19 cellular contexts compared by ENCODE assay signal in the genomic region with DNA sequence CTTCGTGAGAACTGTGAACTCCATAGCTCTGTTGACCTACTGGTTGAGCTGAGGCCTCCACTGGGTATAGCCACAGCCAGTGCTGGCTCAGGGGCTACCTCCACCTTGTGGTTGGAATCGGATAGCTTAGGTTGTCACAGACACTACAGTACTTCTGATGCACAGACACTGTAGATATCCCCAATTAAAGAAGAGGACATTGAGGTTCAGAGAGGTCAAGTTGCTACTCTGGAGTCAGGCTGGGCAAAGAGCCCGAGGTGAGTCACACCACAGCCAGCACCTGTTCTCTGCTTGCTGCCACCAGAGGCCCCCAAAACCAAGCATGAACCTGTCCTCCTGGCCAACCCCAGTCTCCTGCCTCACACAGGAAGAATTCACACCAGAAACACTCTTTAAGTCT. TPM values are rescaled to one million over a fixed set of nuclear protein-coding genes. Genes with fewer than 3 reads are reported as not detected.
DNase-seq lines count a peak whose midpoint lies in the region; ATAC-seq and TF ChIP-seq lines count a peak whose summit lies in the region.
"Had no signal": no experiment of that assay in that cellular context is flagged by ENCODE, and none has a peak within 500 bp of the region (broad histone marks: within the 10 kb centered on the region; RNA-seq: fewer than 3 reads in every experiment).

No MANE protein-coding gene starts in this region.

- intact Hi-C loops in activated CD4-positive, alpha-beta T cell treated with anti-CD3 and anti-CD28 coated beads for 36 hours (cut with DNase I, micrococcal nuclease), result no loop called here
- intact Hi-C loops in PC-3 (cut with micrococcal nuclease), result no loop called here
- intact Hi-C loops in activated CD4-positive, alpha-beta T cell treated with anti-CD3 and anti-CD28 coated beads, Interleukin-2, amount 10 ng/mL, durations not matched to agents 24 days and 14 days (cut with micrococcal nuclease), result no loop called here

- H3K4me3 Mint-ChIP-seq in activated CD4-positive, alpha-beta T cell treated with anti-CD3 and anti-CD28 coated beads for 36 hours, result no peak overlapping the region
- no peak overlapping the region for H3K4me3 Mint-ChIP-seq in activated CD4-positive, alpha-beta T cell treated with anti-CD3 and anti-CD28 coated beads, Interleukin-2, amount 10 ng/mL, durations not matched to agents 24 days and 14 days
- H3K4me3 Mint-ChIP-seq: activated CD8-positive, alpha-beta T cell treated with anti-CD3 and anti-CD28 coated beads for 36 hours; activated T-helper 1 cell treated with anti-CD3 and anti-CD28 coated beads, Interleukin-12 subunit alpha, Interleukin-12 subunit beta, Interleukin-2, Interleukin-4 antibody, amounts not matched to agents 30 ng/mL and 10 ng/mL and 1 ng/mL, durations not matched to agents 14 hours and 24 hours and 36 hours; dendritic cell treated with granulocyte-macrophage colony-stimulating factor and Interleukin-4, amounts not matched to agents 40 ng/mL and 50 ng/mL, for 4 days; nephron had no signal

- peaks cover 28% of the 10 kb centered on the region for H4K20me1 ChIP-seq in PC-3 (ENCODE audit: low read length)

- H3K9ac ChIP-seq in PC-3 (ENCODE audit: low read length) (no peak overlapping the region), skeletal muscle tissue (ENCODE audit: low read depth in 1 of 3, low read length in 3 of 3) (peak overlapping the region in 1 of 3 donors; percentile 51)
- H3K9ac ChIP-seq: SK-N-SH had no signal

- H3K4me3 ChIP-seq in PC-3 (ENCODE audit: low read length), result no peak overlapping the region
- H3K4me3 ChIP-seq in epithelial cell of proximal tubule (ENCODE audit: low read depth, low read length), result no peak overlapping the region
- H3K4me3 ChIP-seq in skeletal muscle tissue (ENCODE audit: low read length in 3 of 3), result no peak overlapping the region
- H3K4me3 ChIP-seq: esophagus squamous epithelium, lung, thoracic aorta had no signal

- no peak overlapping the region for H3K27ac Mint-ChIP-seq in activated CD4-positive, alpha-beta T cell treated with anti-CD3 and anti-CD28 coated beads for 36 hours
- no peak overlapping the region for H3K27ac Mint-ChIP-seq in activated CD4-positive, alpha-beta T cell treated with anti-CD3 and anti-CD28 coated beads, Interleukin-2, amount 10 ng/mL, durations not matched to agents 24 days and 14 days
- H3K27ac Mint-ChIP-seq: activated CD8-positive, alpha-beta T cell treated with anti-CD3 and anti-CD28 coated beads for 36 hours; activated T-helper 1 cell treated with anti-CD3 and anti-CD28 coated beads, Interleukin-12 subunit alpha, Interleukin-12 subunit beta, Interleukin-2, Interleukin-4 antibody, amounts not matched to agents 30 ng/mL and 10 ng/mL and 1 ng/mL, durations not matched to agents 14 hours and 24 hours and 36 hours; dendritic cell treated with granulocyte-macrophage colony-stimulating factor and Interleukin-4, amounts not matched to agents 40 ng/mL and 50 ng/mL, for 4 days; nephron had no signal

- CTCF ChIA-PET in activated CD4-positive, alpha-beta T cell treated with anti-CD3 and anti-CD28 coated beads for 36 hours (lab: Charles Lee), result interaction anchor here (1.1 to 1.6 kb wide), 3 partner anchors 11 to 329 kb away, joined by 4 to 7 read pairs (median 4); partner anchors contain the start of gene ESS2
- CTCF ChIA-PET in PC-3 (lab: Charles Lee), result no interaction called here

- H3K4me1 ChIP-seq in PC-3 (ENCODE audit: insufficient read depth, low read length), result peaks cover 6% of the 10 kb centered on the region
- peaks cover 24 to 38% (median 31%) of the 10 kb centered on the region in 3 donors for H3K4me1 ChIP-seq in skeletal muscle tissue (ENCODE audit: control insufficient read depth in 3 of 3, insufficient read depth in 3 of 3, low read length in 3 of 3)

- no peak for ATAC-seq in activated CD4-positive, alpha-beta T cell treated with anti-CD3 and anti-CD28 coated beads for 36 hours
- ATAC-seq in PC-3, result peak; percentile 43
- ATAC-seq: activated CD8-positive, alpha-beta T cell treated with anti-CD3 and anti-CD28 coated beads for 36 hours had no signal

- H3K9me3 Mint-ChIP-seq in activated CD4-positive, alpha-beta T cell treated with anti-CD3 and anti-CD28 coated beads for 36 hours (ENCODE audit: low read depth), result no peaks in the 10 kb centered on the region
- no peaks in the 10 kb centered on the region for H3K9me3 Mint-ChIP-seq in activated CD4-positive, alpha-beta T cell treated with anti-CD3 and anti-CD28 coated beads, Interleukin-2, amount 10 ng/mL, durations not matched to agents 24 days and 14 days
- H3K9me3 Mint-ChIP-seq: activated CD8-positive, alpha-beta T cell treated with anti-CD3 and anti-CD28 coated beads for 36 hours; activated T-helper 1 cell treated with anti-CD3 and anti-CD28 coated beads, Interleukin-12 subunit alpha, Interleukin-12 subunit beta, Interleukin-2, Interleukin-4 antibody, amounts not matched to agents 30 ng/mL and 10 ng/mL and 1 ng/mL, durations not matched to agents 14 hours and 24 hours and 36 hours; dendritic cell treated with granulocyte-macrophage colony-stimulating factor and Interleukin-4, amounts not matched to agents 40 ng/mL and 50 ng/mL, for 4 days; nephron had no signal

- DNase-seq in activated CD4-positive, alpha-beta T cell treated with anti-CD3 and anti-CD28 coated beads for 36 hours, result peak; percentile 14
- DNase-seq in activated CD4-positive, alpha-beta T cell treated with anti-CD3 and anti-CD28 coated beads for 48 hours, result no peak
- DNase-seq in PC-3 (no peak), epithelial cell of proximal tubule (ENCODE audit: low read depth) (no peak), UCSD-AML1 (lab: John Stamatoyannopoulos, UW; ENCODE audit: unreplicated experiment) (no peak), GM19240 (ENCODE audit: insufficient read length, low spot score) (no peak)
- DNase-seq in activated CD4-positive, alpha-beta T cell treated with anti-CD3 and anti-CD28 coated beads, Interleukin-2, amount 10 ng/mL, durations not matched to agents 24 days and 14 days, result no peak
- DNase-seq: activated CD8-positive, alpha-beta T cell treated with anti-CD3 and anti-CD28 coated beads for 36 hours; esophagus squamous epithelium; MV-4-11; NCI-H2171; NK-92 treated with Interleukin-12 subunit alpha and Interleukin-12 subunit beta, amount 100 ng/mL, for 24 hours; SK-N-SH had no signal

- peaks cover 21% of the 10 kb centered on the region for H3K4me1 Mint-ChIP-seq in activated CD4-positive, alpha-beta T cell treated with anti-CD3 and anti-CD28 coated beads for 36 hours
- peaks cover 22% of the 10 kb centered on the region for H3K4me1 Mint-ChIP-seq in activated CD4-positive, alpha-beta T cell treated with anti-CD3 and anti-CD28 coated beads, Interleukin-2, amount 10 ng/mL, durations not matched to agents 24 days and 14 days

- peaks cover 59% of the 10 kb centered on the region for H3K79me2 ChIP-seq in PC-3 (ENCODE audit: low read length)

- H3K36me3 ChIP-seq in PC-3 (ENCODE audit: low read depth, low read length) (peaks cover 45% of the 10 kb centered on the region), skeletal muscle tissue (ENCODE audit: control insufficient read depth in 3 of 3, insufficient read depth in 3 of 3, low read length in 3 of 3) (peaks cover 54 to 63% (median 63%) of the 10 kb centered on the region in 3 donors)

- no peak overlapping the region for H3K4me2 ChIP-seq in PC-3 (ENCODE audit: low read length)
- H3K4me2 ChIP-seq: SK-N-SH had no signal

- H3K9me3 ChIP-seq in PC-3 (ENCODE audit: low read length) (no peaks in the 10 kb centered on the region), skeletal muscle tissue (ENCODE audit: control insufficient read depth in 3 of 3, low read length in 3 of 3) (no peaks in the 10 kb centered on the region)
- H3K9me3 ChIP-seq: esophagus squamous epithelium, SK-N-SH, thoracic aorta had no signal

- H3K27ac ChIP-seq in PC-3 (ENCODE audit: low read length) (no peak overlapping the region), skeletal muscle tissue (ENCODE audit: low read depth, low read length) (peak overlapping the region; percentile 36)
- H3K27ac ChIP-seq: thoracic aorta had no signal

- no peaks in the 10 kb centered on the region for H3F3A ChIP-seq in PC-3 (ENCODE audit: low read length, unreplicated experiment)

- POLR2A ChIA-PET in activated CD4-positive, alpha-beta T cell treated with anti-CD3 and anti-CD28 coated beads for 36 hours (lab: Charles Lee), result no interaction called here
- POLR2A ChIA-PET in PC-3 (lab: Charles Lee; ENCODE audit: unreplicated experiment), result no interaction called here

- no peaks in the 10 kb centered on the region for H3K27me3 Mint-ChIP-seq in activated CD4-positive, alpha-beta T cell treated with anti-CD3 and anti-CD28 coated beads for 36 hours
- no peaks in the 10 kb centered on the region for H3K27me3 Mint-ChIP-seq in activated CD4-positive, alpha-beta T cell treated with anti-CD3 and anti-CD28 coated beads, Interleukin-2, amount 10 ng/mL, durations not matched to agents 24 days and 14 days
- H3K27me3 Mint-ChIP-seq: activated CD8-positive, alpha-beta T cell treated with anti-CD3 and anti-CD28 coated beads for 36 hours; dendritic cell treated with granulocyte-macrophage colony-stimulating factor and Interleukin-4, amounts not matched to agents 40 ng/mL and 50 ng/mL, for 4 days had no signal

- no peaks in the 10 kb centered on the region for H3K9me2 ChIP-seq in PC-3 (replicated peaks; ENCODE audit: low read length)
- H3K9me2 ChIP-seq: SK-N-SH had no signal

- H3K27me3 ChIP-seq in PC-3 (ENCODE audit: low read length), result no peaks in the 10 kb centered on the region
- no peaks in the 10 kb centered on the region for H3K27me3 ChIP-seq in skeletal muscle tissue (ENCODE audit: control insufficient read depth in 3 of 3, insufficient read depth in 3 of 3, low read length in 3 of 3)
- H3K27me3 ChIP-seq: esophagus squamous epithelium had no signal

- peaks cover 42% of the 10 kb centered on the region for H3K36me3 Mint-ChIP-seq in activated CD4-positive, alpha-beta T cell treated with anti-CD3 and anti-CD28 coated beads for 36 hours (ENCODE audit: low read depth)
- peaks cover 47% of the 10 kb centered on the region for H3K36me3 Mint-ChIP-seq in activated CD4-positive, alpha-beta T cell treated with anti-CD3 and anti-CD28 coated beads, Interleukin-2, amount 10 ng/mL, durations not matched to agents 24 days and 14 days (ENCODE audit: low read depth)

- H2AFZ ChIP-seq in PC-3 (ENCODE audit: low read length), result no peak overlapping the region

- BruUV-seq in PC-3 (replicated peaks; lab: Mats Ljungman, UMichigan), result no TSS peak

- TF ChIP-seq CTCF in PC-3 (conservative IDR thresholded peaks at IDR 0.05; ENCODE audit: low read depth, low read length) (no peak; the same call in 1 of the 2 replicates), epithelial cell of proximal tubule (conservative IDR thresholded peaks at IDR 0.05; ENCODE audit: low read depth, low read length) (peak; percentile 17)

RNA-seq across cellular contexts. Expression of gene UFD1, which starts 5.4 kb away (rescaled TPM):
- 100 to 1,000 TPM in 1 of 2 experiments, 10 to 100 TPM in 1; 78.4 to 109 TPM for total RNA-seq in activated CD4-positive, alpha-beta T cell treated with anti-CD3 and anti-CD28 coated beads for 36 hours
- total RNA-seq in PC-3 (2014; rRNA removed), result 92.6 and 95.7 TPM in 2 replicates
- 47.7 and 68.1 TPM in 2 replicates for total RNA-seq in epithelial cell of proximal tubule
- 37.1 TPM for total RNA-seq in skeletal muscle tissue
- 96.2 and 99.9 TPM in 2 replicates for total RNA-seq in activated CD4-positive, alpha-beta T cell treated with anti-CD3 and anti-CD28 coated beads, Interleukin-2, amount 10 ng/mL, durations not matched to agents 24 days and 14 days

RNA-seq across cellular contexts. Expression of gene CDC45, which starts 6.1 kb away (rescaled TPM):
- total RNA-seq in activated CD4-positive, alpha-beta T cell treated with anti-CD3 and anti-CD28 coated beads for 36 hours, result 100 to 1,000 TPM; 103 to 111 TPM
- 70.9 and 77.1 TPM in 2 replicates for total RNA-seq in PC-3 (2014; rRNA removed)
- 31.2 and 75.2 TPM in 2 replicates for total RNA-seq in epithelial cell of proximal tubule
- 3.1 TPM for total RNA-seq in skeletal muscle tissue
- 121 and 123 TPM in 2 replicates for total RNA-seq in activated CD4-positive, alpha-beta T cell treated with anti-CD3 and anti-CD28 coated beads, Interleukin-2, amount 10 ng/mL, durations not matched to agents 24 days and 14 days

RNA-seq across cellular contexts. Expression of gene C22orf39, which starts 26.1 kb away (rescaled TPM):
- 10 to 100 TPM; 21.9 to 22.2 TPM for total RNA-seq in activated CD4-positive, alpha-beta T cell treated with anti-CD3 and anti-CD28 coated beads for 36 hours
- total RNA-seq in PC-3 (2014; rRNA removed), result 22.2 and 25.0 TPM in 2 replicates
- total RNA-seq in epithelial cell of proximal tubule, result 33.1 and 40.3 TPM in 2 replicates
- total RNA-seq in skeletal muscle tissue, result 29.2 TPM
- total RNA-seq in activated CD4-positive, alpha-beta T cell treated with anti-CD3 and anti-CD28 coated beads, Interleukin-2, amount 10 ng/mL, durations not matched to agents 24 days and 14 days, result 25.7 and 28.5 TPM in 2 replicates

RNA-seq across cellular contexts. Expression of gene MRPL40, which starts 41.2 kb away (rescaled TPM):
- total RNA-seq in activated CD4-positive, alpha-beta T cell treated with anti-CD3 and anti-CD28 coated beads for 36 hours, result 10 to 100 TPM; 34.1 to 34.4 TPM
- total RNA-seq in PC-3 (2014; rRNA removed), result 49.4 and 55.1 TPM in 2 replicates
- 24.3 and 43.8 TPM in 2 replicates for total RNA-seq in epithelial cell of proximal tubule
- total RNA-seq in skeletal muscle tissue, result 34.4 TPM
- 35.2 and 37.6 TPM in 2 replicates for total RNA-seq in activated CD4-positive, alpha-beta T cell treated with anti-CD3 and anti-CD28 coated beads, Interleukin-2, amount 10 ng/mL, durations not matched to agents 24 days and 14 days

RNA-seq across cellular contexts. Expression of gene HIRA, which starts 42.0 kb away (rescaled TPM):
- 10 to 100 TPM; 25.5 to 31.2 TPM for total RNA-seq in activated CD4-positive, alpha-beta T cell treated with anti-CD3 and anti-CD28 coated beads for 36 hours
- total RNA-seq in PC-3 (2014; rRNA removed), result 12.4 and 15.3 TPM in 2 replicates
- total RNA-seq in epithelial cell of proximal tubule, result 13.3 and 17.8 TPM in 2 replicates
- 7.3 TPM for total RNA-seq in skeletal muscle tissue
- 42.6 and 45.0 TPM in 2 replicates for total RNA-seq in activated CD4-positive, alpha-beta T cell treated with anti-CD3 and anti-CD28 coated beads, Interleukin-2, amount 10 ng/mL, durations not matched to agents 24 days and 14 days
